ENCODE assay signal across 23 cellular contexts in the genomic region with DNA sequence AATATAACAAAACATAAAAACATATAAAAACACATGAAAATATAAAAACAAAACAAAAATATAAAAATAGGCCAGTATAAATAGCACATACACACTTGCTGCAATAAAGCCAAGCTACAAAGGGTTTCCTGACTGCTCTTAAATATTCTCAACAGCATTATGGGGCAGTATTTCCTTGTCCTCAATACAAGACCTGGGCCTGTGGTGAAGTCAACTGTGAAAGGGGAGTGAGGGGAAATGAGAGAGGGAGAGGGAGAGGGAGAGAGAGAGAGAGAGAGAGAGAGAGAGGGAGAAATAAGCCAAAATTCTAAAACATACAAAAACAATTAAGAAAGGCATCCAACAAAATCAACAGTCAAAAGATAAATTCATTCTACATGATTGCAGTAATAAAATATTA.
"Had no signal": no experiment of that assay in that cellular context is flagged by ENCODE, and none has a peak within 500 bp of the region (broad histone marks: within the 10 kb centered on the region; RNA-seq: fewer than 3 reads in every experiment).

No MANE protein-coding gene starts in this region.

- H3K4me3 ChIP-seq: esophagus squamous epithelium, gastroesophageal sphincter, pancreas, tibial artery, upper lobe of right lung, vagina had no signal

- H3K36me3 Mint-ChIP-seq: naive thymus-derived CD8-positive, alpha-beta T cell; stimulated activated effector memory CD8-positive, alpha-beta T cell treated with anti-CD3 and anti-CD28 coated beads, Interleukin-12 subunit alpha, Interleukin-12 subunit beta, amount 100 ng/mL, for 72 hours had no signal

- H3K4me3 Mint-ChIP-seq: dendritic cell treated with granulocyte-macrophage colony-stimulating factor and Interleukin-4, amounts not matched to agents 40 ng/mL and 50 ng/mL, for 4 days; effector memory CD8-positive, alpha-beta T cell; naive thymus-derived CD8-positive, alpha-beta T cell; neural crest cell; stimulated activated effector memory CD8-positive, alpha-beta T cell treated with anti-CD3 and anti-CD28 coated beads, Interleukin-12 subunit alpha, Interleukin-12 subunit beta, amount 100 ng/mL, for 72 hours had no signal

- H3K27ac Mint-ChIP-seq: dendritic cell treated with granulocyte-macrophage colony-stimulating factor and Interleukin-4, amounts not matched to agents 40 ng/mL and 50 ng/mL, for 4 days; effector memory CD8-positive, alpha-beta T cell; naive thymus-derived CD8-positive, alpha-beta T cell; progenitor cell of endocrine pancreas; stimulated activated effector memory CD8-positive, alpha-beta T cell treated with anti-CD3 and anti-CD28 coated beads, Interleukin-12 subunit alpha, Interleukin-12 subunit beta, amount 100 ng/mL, for 72 hours had no signal

- H3K4me1 ChIP-seq: esophagus squamous epithelium, tibial artery, upper lobe of right lung, vagina had no signal

- DNase-seq: effector memory CD8-positive, alpha-beta T cell; esophagus squamous epithelium; foreskin fibroblast; glutamatergic neuron; left colon; mesendoderm; naive thymus-derived CD8-positive, alpha-beta T cell; nucleus accumbens; pancreas; right cardiac atrium; stimulated activated CD4-positive, alpha-beta T cell treated with anti-CD3 and anti-CD28 coated beads, Interleukin-4, amount 100 ng/mL, for 1 hour; stimulated activated CD8-positive, alpha-beta memory T cell treated with anti-CD3 and anti-CD28 coated beads, Interleukin-4, amount 100 ng/mL, for 48 hours; stimulated activated naive CD8-positive, alpha-beta T cell treated with anti-CD3 and anti-CD28 coated beads, Interleukin-15, Interleukin-2, amounts not matched to agents 100 U/mL and 50 U/mL, for 24 hours; tibial artery; upper lobe of right lung had no signal

- H3K9me3 ChIP-seq: esophagus squamous epithelium, gastroesophageal sphincter, pancreas, tibial artery, upper lobe of right lung, vagina had no signal

- H3K4me1 Mint-ChIP-seq: naive thymus-derived CD8-positive, alpha-beta T cell; neural crest cell; stimulated activated effector memory CD8-positive, alpha-beta T cell treated with anti-CD3 and anti-CD28 coated beads, Interleukin-12 subunit alpha, Interleukin-12 subunit beta, amount 100 ng/mL, for 72 hours had no signal

- H3K36me3 ChIP-seq: esophagus squamous epithelium, gastroesophageal sphincter, pancreas, tibial artery, upper lobe of right lung, vagina had no signal

- ATAC-seq: effector memory CD8-positive, alpha-beta T cell; gastroesophageal sphincter; left colon; naive thymus-derived CD8-positive, alpha-beta T cell; pancreas; right cardiac atrium; stimulated activated effector memory CD8-positive, alpha-beta T cell treated with anti-CD3 and anti-CD28 coated beads, Interleukin-12 subunit alpha, Interleukin-12 subunit beta, amount 100 ng/mL, for 72 hours; stimulated activated naive CD8-positive, alpha-beta T cell treated with anti-CD3 and anti-CD28 coated beads, Interleukin-15, Interleukin-2, amounts not matched to agents 100 U/mL and 50 U/mL, for 24 hours; upper lobe of right lung had no signal

- FAIRE-seq: colon, pancreas had no signal

- H3K9me3 Mint-ChIP-seq: dendritic cell treated with granulocyte-macrophage colony-stimulating factor and Interleukin-4, amounts not matched to agents 40 ng/mL and 50 ng/mL, for 4 days; effector memory CD8-positive, alpha-beta T cell; naive thymus-derived CD8-positive, alpha-beta T cell; neural crest cell; stimulated activated effector memory CD8-positive, alpha-beta T cell treated with anti-CD3 and anti-CD28 coated beads, Interleukin-12 subunit alpha, Interleukin-12 subunit beta, amount 100 ng/mL, for 72 hours had no signal

- H3K27ac ChIP-seq: epithelial cell of prostate, esophagus squamous epithelium, gastroesophageal sphincter, pancreas, tibial artery, upper lobe of right lung, vagina had no signal

- H3K27me3 ChIP-seq: esophagus squamous epithelium, gastroesophageal sphincter, pancreas, tibial artery, upper lobe of right lung, vagina had no signal
